In the genomic region with DNA sequence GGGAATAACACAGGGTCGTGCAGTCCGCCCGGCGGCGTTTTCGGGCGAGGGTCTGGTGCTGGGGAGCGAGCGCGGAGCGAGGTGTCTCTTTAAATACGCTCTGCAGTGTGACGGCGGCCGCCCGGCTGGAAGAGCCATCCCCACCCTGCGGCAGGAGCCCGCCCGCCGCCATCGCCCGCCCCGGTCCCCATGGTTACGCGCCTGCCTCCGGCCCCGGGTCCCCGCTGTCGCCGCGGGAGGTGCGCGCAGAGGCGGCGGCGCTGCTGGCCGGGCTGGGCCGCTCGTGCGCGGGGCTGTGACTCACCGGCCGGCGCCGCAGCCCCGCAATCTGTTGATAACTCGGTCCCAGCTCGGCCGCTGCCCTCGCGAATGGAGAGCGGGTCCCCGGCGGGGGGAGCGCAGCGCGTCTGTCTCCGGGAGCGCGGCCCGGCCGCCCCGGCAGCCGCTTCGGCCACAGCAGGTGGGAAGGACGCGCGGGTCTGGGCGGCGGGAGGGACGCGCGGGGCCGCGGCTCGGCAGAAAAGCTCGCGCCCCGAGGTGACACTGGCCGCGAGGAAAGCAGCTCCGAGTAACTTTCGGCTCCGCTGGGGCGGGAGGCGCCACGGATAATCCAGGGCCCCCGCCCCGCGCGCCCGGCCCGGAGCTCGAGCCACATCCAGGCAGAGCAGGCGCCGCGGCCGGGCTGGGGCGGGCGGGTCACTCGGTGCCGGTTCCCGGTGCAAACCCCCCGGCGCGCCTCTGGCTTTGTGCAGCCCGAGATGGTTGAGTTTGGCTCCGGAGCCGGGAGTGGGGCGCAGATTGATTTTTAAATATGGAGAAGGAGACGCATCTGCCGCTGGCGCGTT, we compare ENCODE assay signal across 2 cellular contexts.
A peak's percentile ranks its signal among the peaks of the same experiment; 100 is the strongest.
TF ChIP-seq lines count a peak whose summit lies in the region.

A gene with protein sequence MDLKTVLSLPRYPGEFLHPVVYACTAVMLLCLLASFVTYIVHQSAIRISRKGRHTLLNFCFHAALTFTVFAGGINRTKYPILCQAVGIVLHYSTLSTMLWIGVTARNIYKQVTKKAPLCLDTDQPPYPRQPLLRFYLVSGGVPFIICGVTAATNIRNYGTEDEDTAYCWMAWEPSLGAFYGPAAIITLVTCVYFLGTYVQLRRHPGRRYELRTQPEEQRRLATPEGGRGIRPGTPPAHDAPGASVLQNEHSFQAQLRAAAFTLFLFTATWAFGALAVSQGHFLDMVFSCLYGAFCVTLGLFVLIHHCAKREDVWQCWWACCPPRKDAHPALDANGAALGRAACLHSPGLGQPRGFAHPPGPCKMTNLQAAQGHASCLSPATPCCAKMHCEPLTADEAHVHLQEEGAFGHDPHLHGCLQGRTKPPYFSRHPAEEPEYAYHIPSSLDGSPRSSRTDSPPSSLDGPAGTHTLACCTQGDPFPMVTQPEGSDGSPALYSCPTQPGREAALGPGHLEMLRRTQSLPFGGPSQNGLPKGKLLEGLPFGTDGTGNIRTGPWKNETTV (plus strand): TSS at position 246 of the 845 bp plus-strand sequence. CDS start 986 bp downstream, outside the sequence.

TF ChIP-seq in K562, 482 proteins besides CTCF, POLR2A, EP300 and RAD21:
- no peak for TF ChIP-seq CHD2 (IDR thresholded peaks at IDR 0.05; ENCODE audit: low read depth, low read length)
- no peak for TF ChIP-seq ZNF79 (CRISPR knock-in tag; IDR thresholded peaks at IDR 0.05; ENCODE audit: low read depth)
- TF ChIP-seq DMBX1 (CRISPR knock-in tag; IDR thresholded peaks at IDR 0.05; ENCODE audit: borderline replicate concordance), result no peak
- no peak for TF ChIP-seq RBBP5 (IDR thresholded peaks at IDR 0.05; ENCODE audit: borderline replicate concordance, insufficient read depth, low read length, poor library complexity, severe bottlenecking)
- TF ChIP-seq XRCC4 (IDR thresholded peaks at IDR 0.05; ENCODE audit: extremely low read depth, insufficient read depth, insufficient read length), result no peak
- no peak for TF ChIP-seq ZBTB8A (IDR thresholded peaks at IDR 0.05; ENCODE audit: partially characterized antibody)
- no peak for TF ChIP-seq MTF1 (CRISPR knock-in tag; IDR thresholded peaks at IDR 0.05; ENCODE audit: borderline replicate concordance)
- TF ChIP-seq ZNF780A (CRISPR knock-in tag; IDR thresholded peaks at IDR 0.05), result no peak
- TF ChIP-seq, protein P1, sequence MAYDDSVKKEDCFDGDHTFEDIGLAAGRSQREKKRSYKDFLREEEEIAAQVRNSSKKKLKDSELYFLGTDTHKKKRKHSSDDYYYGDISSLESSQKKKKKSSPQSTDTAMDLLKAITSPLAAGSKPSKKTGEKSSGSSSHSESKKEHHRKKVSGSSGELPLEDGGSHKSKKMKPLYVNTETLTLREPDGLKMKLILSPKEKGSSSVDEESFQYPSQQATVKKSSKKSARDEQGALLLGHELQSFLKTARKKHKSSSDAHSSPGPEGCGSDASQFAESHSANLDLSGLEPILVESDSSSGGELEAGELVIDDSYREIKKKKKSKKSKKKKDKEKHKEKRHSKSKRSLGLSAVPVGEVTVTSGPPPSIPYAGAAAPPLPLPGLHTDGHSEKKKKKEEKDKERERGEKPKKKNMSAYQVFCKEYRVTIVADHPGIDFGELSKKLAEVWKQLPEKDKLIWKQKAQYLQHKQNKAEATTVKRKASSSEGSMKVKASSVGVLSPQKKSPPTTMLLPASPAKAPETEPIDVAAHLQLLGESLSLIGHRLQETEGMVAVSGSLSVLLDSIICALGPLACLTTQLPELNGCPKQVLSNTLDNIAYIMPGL (CRISPR knock-in tag; IDR thresholded peaks at IDR 0.05), result no peak
- TF ChIP-seq ZNF239 (CRISPR knock-in tag; IDR thresholded peaks at IDR 0.05), result no peak
- TF ChIP-seq ZBTB7A (IDR thresholded peaks at IDR 0.05; ENCODE audit: borderline replicate concordance, control insufficient read depth, low read depth, low read length), result no peak

TF ChIP-seq in HepG2, 621 proteins besides CTCF, POLR2A, EP300 and RAD21:
- no peak for TF ChIP-seq TCF7 (IDR thresholded peaks at IDR 0.05; ENCODE audit: low read depth)
- TF ChIP-seq ZNF777 (CRISPR knock-in tag; IDR thresholded peaks at IDR 0.05), result peak; percentile 19
- no peak for TF ChIP-seq ZSCAN20 (CRISPR knock-in tag; IDR thresholded peaks at IDR 0.05; ENCODE audit: borderline replicate concordance)
- TF ChIP-seq, protein P2, sequence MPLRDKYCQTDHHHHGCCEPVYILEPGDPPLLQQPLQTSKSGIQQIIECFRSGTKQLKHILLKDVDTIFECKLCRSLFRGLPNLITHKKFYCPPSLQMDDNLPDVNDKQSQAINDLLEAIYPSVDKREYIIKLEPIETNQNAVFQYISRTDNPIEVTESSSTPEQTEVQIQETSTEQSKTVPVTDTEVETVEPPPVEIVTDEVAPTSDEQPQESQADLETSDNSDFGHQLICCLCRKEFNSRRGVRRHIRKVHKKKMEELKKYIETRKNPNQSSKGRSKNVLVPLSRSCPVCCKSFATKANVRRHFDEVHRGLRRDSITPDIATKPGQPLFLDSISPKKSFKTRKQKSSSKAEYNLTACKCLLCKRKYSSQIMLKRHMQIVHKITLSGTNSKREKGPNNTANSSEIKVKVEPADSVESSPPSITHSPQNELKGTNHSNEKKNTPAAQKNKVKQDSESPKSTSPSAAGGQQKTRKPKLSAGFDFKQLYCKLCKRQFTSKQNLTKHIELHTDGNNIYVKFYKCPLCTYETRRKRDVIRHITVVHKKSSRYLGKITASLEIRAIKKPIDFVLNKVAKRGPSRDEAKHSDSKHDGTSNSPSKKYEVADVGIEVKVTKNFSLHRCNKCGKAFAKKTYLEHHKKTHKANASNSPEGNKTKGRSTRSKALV (CRISPR knock-in tag; IDR thresholded peaks at IDR 0.05), result peak; percentile 38; the same call in 1 of the 2 replicates
- no peak for TF ChIP-seq BCL6 (CRISPR knock-in tag; IDR thresholded peaks at IDR 0.05)
